ENCODE assay signal across 11 cellular contexts in the genomic region with DNA sequence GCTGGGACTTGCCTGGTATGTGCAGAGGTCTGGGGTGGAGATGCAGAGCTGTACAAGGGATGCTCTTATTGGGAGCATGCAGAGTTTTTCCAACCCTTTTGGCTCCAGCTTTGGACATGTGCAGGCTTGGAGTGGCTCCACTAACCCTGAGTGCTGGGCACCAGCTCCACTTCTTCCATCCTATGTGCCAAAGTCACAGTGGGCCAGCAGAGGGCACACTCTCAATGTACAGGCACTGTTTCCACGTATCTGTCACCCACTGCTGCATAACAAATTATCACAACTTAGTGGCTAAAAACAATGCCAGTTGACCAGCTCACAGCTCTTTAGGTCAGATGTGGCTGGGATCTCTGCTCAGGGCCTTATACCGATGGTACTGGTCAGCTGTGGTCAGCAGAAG.
DNase-seq lines count a peak whose midpoint lies in the region; ATAC-seq and TF ChIP-seq lines count a peak whose summit lies in the region.
"Had no signal": no experiment of that assay in that cellular context is flagged by ENCODE, and none has a peak within 500 bp of the region (broad histone marks: within the 10 kb centered on the region; RNA-seq: fewer than 3 reads in every experiment).

No MANE protein-coding gene starts in this region.

- no peak overlapping the region for H3K27ac ChIP-seq in CD8-positive, alpha-beta T cell (ENCODE audit: low read depth, low read length)
- H3K27ac ChIP-seq in neural progenitor cell, result no peak overlapping the region

- no peak for TF ChIP-seq CTCF in CD8-positive, alpha-beta T cell (IDR thresholded peaks at IDR 0.05)
- TF ChIP-seq CTCF in neural progenitor cell (IDR thresholded peaks at IDR 0.05), result peak; percentile 45

- no peaks in the 10 kb centered on the region for H3K9me3 ChIP-seq in CD8-positive, alpha-beta T cell (ENCODE audit: low read length)
- no peaks in the 10 kb centered on the region for H3K9me3 ChIP-seq in neural progenitor cell (ENCODE audit: low read depth)

- H3K4me3 ChIP-seq in CD8-positive, alpha-beta T cell (ENCODE audit: low read depth, low read length), result no peak overlapping the region
- H3K4me3 ChIP-seq in neural progenitor cell, result no peak overlapping the region

- H3K79me2 ChIP-seq in neural progenitor cell (ENCODE audit: low read depth), result no peaks in the 10 kb centered on the region

- no peaks in the 10 kb centered on the region for H3K36me3 Mint-ChIP-seq in CD8-positive, alpha-beta T cell
- H3K36me3 Mint-ChIP-seq in neural progenitor cell, result no peaks in the 10 kb centered on the region
- H3K36me3 Mint-ChIP-seq: activated naive CD8-positive, alpha-beta T cell had no signal

- no peaks in the 10 kb centered on the region for H4K20me1 ChIP-seq in neural progenitor cell (ENCODE audit: low read depth)

- peak in 5 of 7 experiments; percentile 40 to 84 (median 49) for DNase-seq in CD8-positive, alpha-beta T cell
- DNase-seq in M059J (ENCODE audit: low read depth) (peak; percentile 7), neural progenitor cell (ENCODE audit: low spot score) (no peak), sciatic nerve (ENCODE audit: low spot score) (no peak), iPS-NIHi7 (ENCODE audit: extremely low spot score) (no peak)
- peak; percentile 37 for DNase-seq in activated CD8-positive, alpha-beta memory T cell treated with anti-CD3 and anti-CD28 coated beads, Interleukin-2, amount 50 U/mL, for 4 hours
- DNase-seq: midbrain, NCI-H2081 had no signal

- POLR2A ChIA-PET in CD8-positive, alpha-beta T cell (lab: Charles Lee), result no interaction called here

- no peaks in the 10 kb centered on the region for H3K9me3 Mint-ChIP-seq in CD8-positive, alpha-beta T cell
- peaks cover 7% of the 10 kb centered on the region for H3K9me3 Mint-ChIP-seq in neural progenitor cell

- intact Hi-C loops in CD8-positive, alpha-beta T cell (cut with DNase I, micrococcal nuclease), result loop anchor here in 1 of 2 experiments (10.0 kb wide), 1 partner anchor 199 kb away; no protein-coding TSS in a partner anchor
- intact Hi-C loops in sciatic nerve (cut with DNase I), result no loop called here

- H3F3A ChIP-seq in neural progenitor cell (ENCODE audit: low read depth), result no peaks in the 10 kb centered on the region

- no peaks in the 10 kb centered on the region for H3K27me3 Mint-ChIP-seq in CD8-positive, alpha-beta T cell (ENCODE audit: low read depth)
- peaks cover 4% of the 10 kb centered on the region for H3K27me3 Mint-ChIP-seq in neural progenitor cell (ENCODE audit: insufficient read depth, low read depth)
- H3K27me3 Mint-ChIP-seq: activated naive CD8-positive, alpha-beta T cell had no signal

- H3K36me3 ChIP-seq in CD8-positive, alpha-beta T cell (ENCODE audit: insufficient read depth, low read length), result no peaks in the 10 kb centered on the region
- H3K36me3 ChIP-seq in neural progenitor cell, result no peaks in the 10 kb centered on the region

- no peak overlapping the region for H3K9ac ChIP-seq in neural progenitor cell

- CTCF ChIA-PET in CD8-positive, alpha-beta T cell (lab: Charles Lee), result interaction anchor here (0.7 to 1.4 kb wide), 10 partner anchors 10 to 229 kb away, joined by 3 to 7 read pairs (median 4); no protein-coding TSS in a partner anchor

- ATAC-seq in CD8-positive, alpha-beta T cell, result no peak
- ATAC-seq in sciatic nerve, result no peak
- ATAC-seq in HG03025 (IDR thresholded peaks at IDR 0.05; ENCODE audit: low FRiP score, unreplicated experiment), result no peak
- no peak for ATAC-seq in HG03097 (IDR thresholded peaks at IDR 0.05; ENCODE audit: low FRiP score, unreplicated experiment)

- no peak overlapping the region for H3K4me3 Mint-ChIP-seq in CD8-positive, alpha-beta T cell
- H3K4me3 Mint-ChIP-seq in neural progenitor cell, result no peak overlapping the region
- H3K4me3 Mint-ChIP-seq: activated naive CD8-positive, alpha-beta T cell had no signal

- H3K4me1 ChIP-seq in CD8-positive, alpha-beta T cell (ENCODE audit: insufficient read depth, low read length), result no peaks in the 10 kb centered on the region
- H3K4me1 ChIP-seq in neural progenitor cell, result no peaks in the 10 kb centered on the region

- no peak overlapping the region for H3K4me2 ChIP-seq in neural progenitor cell

- H3K27ac Mint-ChIP-seq in CD8-positive, alpha-beta T cell, result no peak overlapping the region
- H3K27ac Mint-ChIP-seq in neural progenitor cell, result no peak overlapping the region
- H3K27ac Mint-ChIP-seq: activated naive CD8-positive, alpha-beta T cell had no signal

- H3K27me3 ChIP-seq in CD8-positive, alpha-beta T cell (ENCODE audit: insufficient read depth, low read length), result no peaks in the 10 kb centered on the region
- H3K27me3 ChIP-seq in neural progenitor cell, result no peaks in the 10 kb centered on the region

- peaks cover 5% of the 10 kb centered on the region for H3K4me1 Mint-ChIP-seq in CD8-positive, alpha-beta T cell (ENCODE audit: low read depth)
- no peaks in the 10 kb centered on the region for H3K4me1 Mint-ChIP-seq in neural progenitor cell

- H2AFZ ChIP-seq in neural progenitor cell (replicated peaks), result no peak overlapping the region

Comparison
In these comparisons a context has a peak if more than half of its experiments do, and no peak if none do; other contexts are left out.
1. DNase-seq: peak in CD8-positive, alpha-beta T cell (5 of 7), M059J (single experiment) and activated CD8-positive, alpha-beta memory T cell treated with anti-CD3 and anti-CD28 coated beads, Interleukin-2, amount 50 U/mL, for 4 hours (single experiment); none in neural progenitor cell (single experiment), sciatic nerve (single experiment) and iPS-NIHi7 (single experiment).